ENCODE assay signal across 8 cellular contexts in genomic region chr2:192194866-192195547, GRCh38. TPM values are rescaled to one million over a fixed set of nuclear protein-coding genes. Genes with fewer than 3 reads are reported as not detected.
DNase-seq lines count a peak whose midpoint lies in the region; ATAC-seq and TF ChIP-seq lines count a peak whose summit lies in the region.

A gene with protein sequence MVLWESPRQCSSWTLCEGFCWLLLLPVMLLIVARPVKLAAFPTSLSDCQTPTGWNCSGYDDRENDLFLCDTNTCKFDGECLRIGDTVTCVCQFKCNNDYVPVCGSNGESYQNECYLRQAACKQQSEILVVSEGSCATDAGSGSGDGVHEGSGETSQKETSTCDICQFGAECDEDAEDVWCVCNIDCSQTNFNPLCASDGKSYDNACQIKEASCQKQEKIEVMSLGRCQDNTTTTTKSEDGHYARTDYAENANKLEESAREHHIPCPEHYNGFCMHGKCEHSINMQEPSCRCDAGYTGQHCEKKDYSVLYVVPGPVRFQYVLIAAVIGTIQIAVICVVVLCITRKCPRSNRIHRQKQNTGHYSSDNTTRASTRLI (minus strand): TSS chr2:192194933. CDS start chr2:192194524, 409 bp downstream.

- H3K4me3 ChIP-seq in AG04449 (ENCODE audit: low read depth, low read length) (peak within 1 kb of the TSS; percentile 64), NT2/D1 (ENCODE audit: insufficient read length, low read depth) (peak within 1 kb of the TSS; percentile 82), neuronal stem cell (ENCODE audit: low read length in 2 of 2) (peak within 1 kb of the TSS; percentile 56 to 87), upper lobe of right lung (peak within 1 kb of the TSS; percentile 44)

- H2AK5ac ChIP-seq in neuronal stem cell (ENCODE audit: low read depth, low read length): peak within 1 kb of the TSS; percentile 52

- WGBS in neuronal stem cell (ENCODE audit: extremely low coverage in 2 of 2, insufficient read length in 2 of 2, insufficient replicate concordance in 1 of 2), 2 donors: no CpG with 5 or more reads among the region's 64 CpGs

- no peak within 1 kb of the TSS for H4K91ac ChIP-seq in neuronal stem cell (ENCODE audit: low read depth, low read length, poor library complexity)

- peak within 1 kb of the TSS; percentile 98 for H3K18ac ChIP-seq in neuronal stem cell (ENCODE audit: low read length)

- peaks cover 72% of the 10 kb centered on the region for H3K27me3 Mint-ChIP-seq in activated naive CD8-positive, alpha-beta T cell treated with anti-CD3 and anti-CD28 coated beads for 36 hours

- no peaks in the 10 kb centered on the region for H3K9me3 ChIP-seq in NT2/D1 (ENCODE audit: insufficient read depth, low read length)
- no peaks in the 10 kb centered on the region for H3K9me3 ChIP-seq in neuronal stem cell (replicated peaks in 1 of 2; ENCODE audit: control insufficient read depth in 2 of 2, insufficient read depth in 1 of 2, low read depth in 1 of 2, low read length in 2 of 2)
- H3K9me3 ChIP-seq in upper lobe of right lung: no peaks in the 10 kb centered on the region

- H3K4me1 ChIP-seq in NT2/D1 (ENCODE audit: insufficient read depth, insufficient read length) (no peaks in the 10 kb centered on the region), neuronal stem cell (ENCODE audit: control insufficient read depth in 2 of 2, insufficient read depth in 1 of 2, low read depth in 1 of 2, low read length in 2 of 2) (peaks cover 4 to 5% of the 10 kb centered on the region in 2 donors), upper lobe of right lung (peaks cover 23% of the 10 kb centered on the region)

- H2BK120ac ChIP-seq in neuronal stem cell (ENCODE audit: low read depth, low read length): no peak within 1 kb of the TSS

- peak within 1 kb of the TSS; percentile 65 for H4K8ac ChIP-seq in neuronal stem cell (ENCODE audit: low read depth, low read length)

- H3K4ac ChIP-seq in neuronal stem cell (ENCODE audit: low read length): no peak within 1 kb of the TSS

- peak within 1 kb of the TSS; percentile 92 for H2BK15ac ChIP-seq in neuronal stem cell (ENCODE audit: low read length)

- no peaks in the 10 kb centered on the region for H3K36me3 Mint-ChIP-seq in activated naive CD8-positive, alpha-beta T cell treated with anti-CD3 and anti-CD28 coated beads for 36 hours

- TF ChIP-seq CTCF in AG04449 (IDR thresholded peaks at IDR 0.05; ENCODE audit: insufficient read depth, low read length, missing control alignments) (peak; percentile 36), upper lobe of right lung (IDR thresholded peaks at IDR 0.05) (no peak)

- peak within 1 kb of the TSS; percentile 74 for H3K4me3 Mint-ChIP-seq in activated naive CD8-positive, alpha-beta T cell treated with anti-CD3 and anti-CD28 coated beads for 36 hours

- CTCF ChIA-PET in AG04449 (lab: Yijun Ruan, JAX): interaction anchor here (0.8 to 6.1 kb wide), 12 partner anchors 9 to 642 kb away, joined by 3 to 67 read pairs (median 4); no protein-coding TSS in a partner anchor

- ATAC-seq in GM19372 (IDR thresholded peaks at IDR 0.05; ENCODE audit: low read depth, unreplicated experiment): peak; percentile 61
- peak; percentile 45 for ATAC-seq in HG03520 (IDR thresholded peaks at IDR 0.05; ENCODE audit: unreplicated experiment)
- ATAC-seq in upper lobe of right lung: peak; percentile 63

- peak within 1 kb of the TSS; percentile 82 for H3K14ac ChIP-seq in neuronal stem cell (ENCODE audit: low read length)

- no peaks in the 10 kb centered on the region for H3K9me3 Mint-ChIP-seq in activated naive CD8-positive, alpha-beta T cell treated with anti-CD3 and anti-CD28 coated beads for 36 hours

- H3K9ac ChIP-seq in NT2/D1 (ENCODE audit: insufficient read length, low read depth): peak within 1 kb of the TSS; percentile 74
- peak within 1 kb of the TSS; percentile 86 for H3K9ac ChIP-seq in neuronal stem cell (ENCODE audit: low read depth, low read length, poor library complexity)

- peak within 1 kb of the TSS; percentile 98 for H2AFZ ChIP-seq in neuronal stem cell (ENCODE audit: low read length)

- DNase-seq in AG04449 (ENCODE audit: low read depth, low spot score): no peak
- DNase-seq in NT2/D1 (ENCODE audit: low read depth, low spot score): peak; percentile 88
- DNase-seq in activated naive CD8-positive, alpha-beta T cell treated with anti-CD3 and anti-CD28 coated beads for 36 hours: peak; percentile 67
- peak; percentile 98 to 100 (median 100) for DNase-seq in head of caudate nucleus
- DNase-seq in neuronal stem cell (ENCODE audit: low spot score): peak; percentile 89
- peak; percentile 72 for DNase-seq in upper lobe of right lung

- no peaks in the 10 kb centered on the region for H3K36me3 ChIP-seq in NT2/D1 (ENCODE audit: insufficient read depth, insufficient read length, low read length)
- no peaks in the 10 kb centered on the region for H3K36me3 ChIP-seq in neuronal stem cell (replicated peaks in 1 of 2; ENCODE audit: control insufficient read depth in 2 of 2, insufficient read depth in 2 of 2, low read length in 2 of 2)
- no peaks in the 10 kb centered on the region for H3K36me3 ChIP-seq in upper lobe of right lung

- intact Hi-C loops in head of caudate nucleus (cut with DNase I): loop anchor here (5.0 kb wide), 1 partner anchor 92 kb away; no protein-coding TSS in a partner anchor
- intact Hi-C loops in upper lobe of right lung (cut with DNase I): no loop called here

- H3K27ac ChIP-seq in neuronal stem cell (replicated peaks; ENCODE audit: low read length) (peak within 1 kb of the TSS; percentile 88), upper lobe of right lung (no peak within 1 kb of the TSS)

- H3K79me1 ChIP-seq in neuronal stem cell (ENCODE audit: low read depth, low read length): no peaks in the 10 kb centered on the region

- H2BK5ac ChIP-seq in neuronal stem cell (ENCODE audit: low read length): peak within 1 kb of the TSS; percentile 82

- peaks cover 18% of the 10 kb centered on the region for H3K4me1 Mint-ChIP-seq in activated naive CD8-positive, alpha-beta T cell treated with anti-CD3 and anti-CD28 coated beads for 36 hours

- peak within 1 kb of the TSS; percentile 99 for H3K4me2 ChIP-seq in neuronal stem cell (ENCODE audit: insufficient read depth, low read length, poor library complexity, severe bottlenecking)

- H3K27ac Mint-ChIP-seq in activated naive CD8-positive, alpha-beta T cell treated with anti-CD3 and anti-CD28 coated beads for 36 hours: no peak within 1 kb of the TSS

- peak within 1 kb of the TSS; percentile 16 for H2BK12ac ChIP-seq in neuronal stem cell (ENCODE audit: low read length)

- H3K23ac ChIP-seq in neuronal stem cell (ENCODE audit: low read depth, low read length, poor library complexity): peak within 1 kb of the TSS; percentile 93

- POLR2A ChIA-PET in AG04449 (lab: Yijun Ruan, JAX): no interaction called here

- H3K27me3 ChIP-seq in NT2/D1 (ENCODE audit: insufficient read depth, insufficient read length): peaks cover 57% of the 10 kb centered on the region
- peaks cover 3 to 23% (median 21%) of the 10 kb centered on the region in 3 experiments for H3K27me3 ChIP-seq in neuronal stem cell (ENCODE audit: control insufficient read depth in 3 of 3, insufficient read depth in 3 of 3, low read depth in 1 of 3, low read length in 3 of 3)
- peaks cover 96% of the 10 kb centered on the region for H3K27me3 ChIP-seq in upper lobe of right lung

RNA-seq across cellular contexts. Expression of the gene that starts here (rescaled TPM):
- not detected for total RNA-seq in activated naive CD8-positive, alpha-beta T cell treated with anti-CD3 and anti-CD28 coated beads for 36 hours
- polyA plus RNA-seq in neuronal stem cell (2013, experiment 1 of 2): 1.2 TPM
- 1.3 TPM for polyA plus RNA-seq in neuronal stem cell (2013, experiment 2 of 2)
- total RNA-seq in upper lobe of right lung: not detected

Comparison
In these comparisons a context has a peak if more than half of its experiments do, and no peak if none do; other contexts are left out.
1. Peak in DNase-seq in activated naive CD8-positive, alpha-beta T cell treated with anti-CD3 and anti-CD28 coated beads for 36 hours; RNA of the gene not detected or under 1 TPM.
2. Peak in DNase-seq, ATAC-seq and H3K4me3 ChIP-seq in upper lobe of right lung; RNA of the gene not detected or under 1 TPM.